In genomic region chr14:68787235-68787727, GRCh38 we compare ENCODE assay signal across 8 cellular contexts. TPM values are rescaled to one million over a fixed set of nuclear protein-coding genes. Genes with fewer than 3 reads are reported as not detected.
DNase-seq lines count a peak whose midpoint lies in the region; ATAC-seq lines count a peak whose summit lies in the region.

No MANE protein-coding gene starts in this region.

- peak overlapping the region; percentile 73 for H3K4me3 Mint-ChIP-seq in activated naive CD4-positive, alpha-beta T cell treated with anti-CD3 and anti-CD28 coated beads, Interleukin-2, amount 50 U/mL, for 24 hours
- peak overlapping the region; percentile 70 to 82 (median 79) for H3K4me3 Mint-ChIP-seq in immature natural killer cell
- peak overlapping the region; percentile 69 for H3K4me3 Mint-ChIP-seq in stimulated activated memory B cell treated with anti-CD40 and anti-IgM and Interleukin-4, amounts not matched to agents 10 μg/mL and 1 μg/mL and 100 μg/mL, for 72 hours

- DNase-seq in Jurkat, Clone E6-1 (ENCODE audit: low read depth, low spot score), result peak; percentile 48
- DNase-seq in immature natural killer cell (peak; percentile 31 to 47 (median 45)), cerebellar nuclear complex (lab: John Stamatoyannopoulos, UW) (no peak), 8988T (no peak), Karpas-422 (no peak)

- peaks cover 47% of the 10 kb centered on the region for H4K20me1 ChIP-seq in Karpas-422 (ENCODE audit: insufficient read depth, low read depth, low read length)

- no peaks in the 10 kb centered on the region for H3K9me2 ChIP-seq in Karpas-422 (replicated peaks; ENCODE audit: insufficient read depth, low read length)

- peak overlapping the region; percentile 36 for H3K27ac Mint-ChIP-seq in activated naive CD4-positive, alpha-beta T cell treated with anti-CD3 and anti-CD28 coated beads, Interleukin-2, amount 50 U/mL, for 24 hours
- H3K27ac Mint-ChIP-seq in immature natural killer cell, result peak overlapping the region; percentile 89 to 100 (median 93)
- peak overlapping the region; percentile 99 for H3K27ac Mint-ChIP-seq in stimulated activated memory B cell treated with anti-CD40 and anti-IgM and Interleukin-4, amounts not matched to agents 10 μg/mL and 1 μg/mL and 100 μg/mL, for 72 hours

- H3K27me3 ChIP-seq in Karpas-422 (ENCODE audit: low read length), result no peaks in the 10 kb centered on the region

- no peaks in the 10 kb centered on the region for H3K9me3 Mint-ChIP-seq in activated naive CD4-positive, alpha-beta T cell treated with anti-CD3 and anti-CD28 coated beads, Interleukin-2, amount 50 U/mL, for 24 hours
- no peaks in the 10 kb centered on the region for H3K9me3 Mint-ChIP-seq in immature natural killer cell
- H3K9me3 Mint-ChIP-seq in stimulated activated memory B cell treated with anti-CD40 and anti-IgM and Interleukin-4, amounts not matched to agents 10 μg/mL and 1 μg/mL and 100 μg/mL, for 72 hours, result no peaks in the 10 kb centered on the region

- H3K27me3 Mint-ChIP-seq in activated naive CD4-positive, alpha-beta T cell treated with anti-CD3 and anti-CD28 coated beads, Interleukin-2, amount 50 U/mL, for 24 hours, result no peaks in the 10 kb centered on the region
- H3K27me3 Mint-ChIP-seq in immature natural killer cell (ENCODE audit: low read depth in 3 of 3), result peaks cover 8 to 13% (median 11%) of the 10 kb centered on the region in 3 donors
- H3K27me3 Mint-ChIP-seq in stimulated activated memory B cell treated with anti-CD40 and anti-IgM and Interleukin-4, amounts not matched to agents 10 μg/mL and 1 μg/mL and 100 μg/mL, for 72 hours, result no peaks in the 10 kb centered on the region

- H3K36me3 Mint-ChIP-seq in activated naive CD4-positive, alpha-beta T cell treated with anti-CD3 and anti-CD28 coated beads, Interleukin-2, amount 50 U/mL, for 24 hours, result peaks cover 30% of the 10 kb centered on the region
- peaks cover 30 to 54% (median 39%) of the 10 kb centered on the region in 3 donors for H3K36me3 Mint-ChIP-seq in immature natural killer cell
- H3K36me3 Mint-ChIP-seq in stimulated activated memory B cell treated with anti-CD40 and anti-IgM and Interleukin-4, amounts not matched to agents 10 μg/mL and 1 μg/mL and 100 μg/mL, for 72 hours, result peaks cover 54% of the 10 kb centered on the region

- H3K4me2 ChIP-seq in Karpas-422 (ENCODE audit: low read depth, low read length, poor library complexity, severe bottlenecking), result no peak overlapping the region

- peaks cover 33% of the 10 kb centered on the region for H3K4me1 ChIP-seq in Karpas-422 (ENCODE audit: low read length)

- no peak overlapping the region for H3K4me3 ChIP-seq in Jurkat, Clone E6-1 (ENCODE audit: low read length)
- no peak overlapping the region for H3K4me3 ChIP-seq in Karpas-422 (ENCODE audit: low read length)

- no peak overlapping the region for H3K27ac ChIP-seq in Karpas-422 (ENCODE audit: low read length)

- peaks cover 63% of the 10 kb centered on the region for H3K4me1 Mint-ChIP-seq in activated naive CD4-positive, alpha-beta T cell treated with anti-CD3 and anti-CD28 coated beads, Interleukin-2, amount 50 U/mL, for 24 hours
- H3K4me1 Mint-ChIP-seq in immature natural killer cell, result peaks cover 67 to 82% of the 10 kb centered on the region in 2 donors
- peaks cover 58% of the 10 kb centered on the region for H3K4me1 Mint-ChIP-seq in stimulated activated memory B cell treated with anti-CD40 and anti-IgM and Interleukin-4, amounts not matched to agents 10 μg/mL and 1 μg/mL and 100 μg/mL, for 72 hours

- H3K79me2 ChIP-seq in Karpas-422 (ENCODE audit: low read length), result peaks cover 22% of the 10 kb centered on the region

- H3K9me3 ChIP-seq in Karpas-422 (ENCODE audit: low read length), result no peaks in the 10 kb centered on the region

- no peak overlapping the region for H2AFZ ChIP-seq in Karpas-422 (ENCODE audit: low read length)

- peak; percentile 3 for ATAC-seq in stimulated activated memory B cell treated with anti-CD40 and anti-IgM and Interleukin-4, amounts not matched to agents 10 μg/mL and 1 μg/mL and 100 μg/mL, for 72 hours
- no peak for ATAC-seq in HG03045 (IDR thresholded peaks at IDR 0.05; ENCODE audit: unreplicated experiment)

- H3K9ac ChIP-seq in Karpas-422 (ENCODE audit: low read length), result no peak overlapping the region

- peaks cover 29% of the 10 kb centered on the region for H3K36me3 ChIP-seq in Karpas-422 (ENCODE audit: insufficient read depth, low read length)

RNA-seq across cellular contexts. Expression of gene ZFP36L1, which starts 5.6 kb away (rescaled TPM):
- 23.3 TPM for polyA plus RNA-seq in Jurkat, Clone E6-1 (2012; ENCODE audit: insufficient read depth, insufficient read length)
- 100 to 1,000 TPM in 1 of 3 donors, 10 to 100 TPM in 2; 36.6 to 126 (median 61.8) TPM for polyA plus RNA-seq in immature natural killer cell
- 76.8 and 118 TPM in 2 replicates for total RNA-seq in Karpas-422 (2014; rRNA removed; shearing (Covaris generic); ENCODE audit: low replicate concordance)

Comparison
In these comparisons a context has a peak if more than half of its experiments do, and no peak if none do; other contexts are left out.
1. DNase-seq: peak in Jurkat, Clone E6-1 (single experiment) and immature natural killer cell (3 of 3); none in cerebellar nuclear complex (0 of 2), 8988T (single experiment) and Karpas-422 (single experiment).
2. H3K27ac Mint-ChIP-seq: peak in every context shown above with its lines; median percentile 99 in stimulated activated memory B cell treated with anti-CD40 and anti-IgM and Interleukin-4, amounts not matched to agents 10 μg/mL and 1 μg/mL and 100 μg/mL, for 72 hours; 93 in immature natural killer cell; 36 in activated naive CD4-positive, alpha-beta T cell treated with anti-CD3 and anti-CD28 coated beads, Interleukin-2, amount 50 U/mL, for 24 hours.
3. Peak in every context shown above with its lines, with median percentiles within 50 percentile points of each other: H3K4me3 Mint-ChIP-seq.